Comparison of ENCODE assay signal across 11 cellular contexts in genomic region chr12:79844693-79845092, GRCh38.
DNase-seq lines count a peak whose midpoint lies in the region; ATAC-seq and TF ChIP-seq lines count a peak whose summit lies in the region.
"Had no signal": no experiment of that assay in that cellular context is flagged by ENCODE, and none has a peak within 500 bp of the region (broad histone marks: within the 10 kb centered on the region; RNA-seq: fewer than 3 reads in every experiment).

No MANE protein-coding gene starts in this region.

- H3K27ac ChIP-seq in CD4-positive, CD25-positive, alpha-beta regulatory T cell (ENCODE audit: insufficient read depth, low read length, poor library complexity, severe bottlenecking): no peak overlapping the region
- H3K27ac ChIP-seq in HUES48 (ENCODE audit: low read depth, low read length) (peak overlapping the region; percentile 63), brain microvascular endothelial cell (peak overlapping the region; percentile 14), esophagus muscularis mucosa (replicated peaks in 1 of 4) (no peak overlapping the region)

- ATAC-seq in CD4-positive, CD25-positive, alpha-beta regulatory T cell (ENCODE audit: low read depth in 2 of 2): no peak
- ATAC-seq in GM18505 (IDR thresholded peaks at IDR 0.05; ENCODE audit: unreplicated experiment) (no peak), GM18519 (IDR thresholded peaks at IDR 0.05; ENCODE audit: low FRiP score, unreplicated experiment) (no peak)
- ATAC-seq: sciatic nerve had no signal

- peaks cover 45% of the 10 kb centered on the region for H3K4me1 ChIP-seq in CD4-positive, CD25-positive, alpha-beta regulatory T cell (ENCODE audit: control insufficient read depth, insufficient read depth, low read length, poor library complexity, severe bottlenecking)
- H3K4me1 ChIP-seq in HUES48 (ENCODE audit: control insufficient read depth, insufficient read depth, low read length): peaks cover 25% of the 10 kb centered on the region
- peaks cover 50 to 85% (median 82%) of the 10 kb centered on the region in 4 donors for H3K4me1 ChIP-seq in esophagus muscularis mucosa

- no peaks in the 10 kb centered on the region for H3K27me3 Mint-ChIP-seq in CD4-positive, CD25-positive, alpha-beta regulatory T cell
- H3K27me3 Mint-ChIP-seq: activated CD4-positive, alpha-beta memory T cell treated with anti-CD3 and anti-CD28 coated beads, Interleukin-2, amount 10 ng/mL, durations not matched to agents 7 days and 5 days had no signal

- H3K4me3 ChIP-seq in CD4-positive, CD25-positive, alpha-beta regulatory T cell (ENCODE audit: low read depth, low read length): no peak overlapping the region
- H3K4me3 ChIP-seq in HUES48 (ENCODE audit: low read depth, low read length): no peak overlapping the region
- H3K4me3 ChIP-seq in brain microvascular endothelial cell (ENCODE audit: low read depth, low read length): no peak overlapping the region
- no peak overlapping the region for H3K4me3 ChIP-seq in kidney epithelial cell (ENCODE audit: low read depth, low read length)
- no peak overlapping the region for H3K4me3 ChIP-seq in esophagus muscularis mucosa

- no peak for TF ChIP-seq CTCF in brain microvascular endothelial cell (IDR thresholded peaks at IDR 0.05; ENCODE audit: low read depth, low read length, missing control alignments)
- TF ChIP-seq CTCF in kidney epithelial cell (IDR thresholded peaks at IDR 0.05; ENCODE audit: insufficient read depth, low read length, poor library complexity, severe bottlenecking): no peak
- TF ChIP-seq CTCF in esophagus muscularis mucosa (IDR thresholded peaks at IDR 0.05): no peak

- peaks cover 48% of the 10 kb centered on the region for H3K36me3 Mint-ChIP-seq in CD4-positive, CD25-positive, alpha-beta regulatory T cell

- DNase-seq in CD4-positive, CD25-positive, alpha-beta regulatory T cell: no peak
- DNase-seq in brain microvascular endothelial cell (peak; percentile 72), kidney epithelial cell (ENCODE audit: low read depth) (peak; percentile 69), esophagus muscularis mucosa (ENCODE audit: extremely low spot score) (no peak), hypothalamus (lab: John Stamatoyannopoulos, UW) (no peak)
- DNase-seq: activated CD4-positive, alpha-beta memory T cell treated with anti-CD3 and anti-CD28 coated beads, Interleukin-2, amount 10 ng/mL, durations not matched to agents 7 days and 5 days; DND-41 had no signal

- TF ChIP-seq EP300 in esophagus muscularis mucosa (IDR thresholded peaks at IDR 0.05): no peak

- peaks cover 34% of the 10 kb centered on the region for H3K36me3 ChIP-seq in CD4-positive, CD25-positive, alpha-beta regulatory T cell (ENCODE audit: control insufficient read depth, insufficient read depth, low read length)
- peaks cover 18% of the 10 kb centered on the region for H3K36me3 ChIP-seq in HUES48 (ENCODE audit: control insufficient read depth, insufficient read depth, low read length)
- H3K36me3 ChIP-seq in brain microvascular endothelial cell (replicated peaks): no peaks in the 10 kb centered on the region
- no peaks in the 10 kb centered on the region for H3K36me3 ChIP-seq in kidney epithelial cell (ENCODE audit: control insufficient read depth, insufficient read depth, low read length)
- peaks cover 0 to 28% (median 21%) of the 10 kb centered on the region in 4 donors for H3K36me3 ChIP-seq in esophagus muscularis mucosa

- no peaks in the 10 kb centered on the region for H3K27me3 ChIP-seq in CD4-positive, CD25-positive, alpha-beta regulatory T cell (ENCODE audit: control insufficient read depth, insufficient read depth, low read length)
- H3K27me3 ChIP-seq in HUES48 (ENCODE audit: control insufficient read depth, insufficient read depth, low read length) (no peaks in the 10 kb centered on the region), brain microvascular endothelial cell (replicated peaks) (no peaks in the 10 kb centered on the region), kidney epithelial cell (ENCODE audit: control insufficient read depth, insufficient read depth, low read length) (no peaks in the 10 kb centered on the region), esophagus muscularis mucosa (no peaks in the 10 kb centered on the region)

- H3K4me3 Mint-ChIP-seq in CD4-positive, CD25-positive, alpha-beta regulatory T cell: no peak overlapping the region
- H3K4me3 Mint-ChIP-seq: activated CD4-positive, alpha-beta memory T cell treated with anti-CD3 and anti-CD28 coated beads, Interleukin-2, amount 10 ng/mL, durations not matched to agents 7 days and 5 days had no signal

- H3K9me3 ChIP-seq in CD4-positive, CD25-positive, alpha-beta regulatory T cell (ENCODE audit: control insufficient read depth in 2 of 2, low read length in 2 of 2): peaks cover 2 to 5% of the 10 kb centered on the region in 2 experiments
- peaks cover 9% of the 10 kb centered on the region; the same call in 1 of the 2 replicates for H3K9me3 ChIP-seq in HUES48 (ENCODE audit: control insufficient read depth, insufficient read depth, low read length)
- no peaks in the 10 kb centered on the region for H3K9me3 ChIP-seq in esophagus muscularis mucosa

- no peak for TF ChIP-seq POLR2A in GM18505 (IDR thresholded peaks at IDR 0.05; ENCODE audit: borderline replicate concordance, extremely low read depth, insufficient read depth, insufficient read length)
- no peak for TF ChIP-seq POLR2A in esophagus muscularis mucosa (IDR thresholded peaks at IDR 0.05; ENCODE audit: low read depth)

- intact Hi-C loops in esophagus muscularis mucosa (cut with DNase I): no loop called here

- in situ Hi-C loops in brain microvascular endothelial cell (cut with HindIII; ENCODE audit: low pct_ligation_motif_present, low sequenced_read_pairs): no loop called here

- H3K9me3 Mint-ChIP-seq in CD4-positive, CD25-positive, alpha-beta regulatory T cell: peaks cover 0 to 11% (median 3%) of the 10 kb centered on the region in 7 donors

- H3K27ac Mint-ChIP-seq in CD4-positive, CD25-positive, alpha-beta regulatory T cell: peak overlapping the region in 2 of 3 donors; percentile 11 to 74
- H3K27ac Mint-ChIP-seq: activated CD4-positive, alpha-beta memory T cell treated with anti-CD3 and anti-CD28 coated beads, Interleukin-2, amount 10 ng/mL, durations not matched to agents 7 days and 5 days had no signal

- no peak overlapping the region for H3K9ac ChIP-seq in HUES48 (ENCODE audit: low read depth, low read length)

- peaks cover 50 to 66% (median 55%) of the 10 kb centered on the region in 4 donors for H3K4me1 Mint-ChIP-seq in CD4-positive, CD25-positive, alpha-beta regulatory T cell

Comparison
In these comparisons a context has a peak if more than half of its experiments do, and no peak if none do; other contexts are left out.
1. DNase-seq: peak in brain microvascular endothelial cell (single experiment) and kidney epithelial cell (single experiment); none in CD4-positive, CD25-positive, alpha-beta regulatory T cell (0 of 3), esophagus muscularis mucosa (single experiment) and hypothalamus (0 of 51).
2. H3K27ac ChIP-seq: peak in HUES48 (single experiment) and brain microvascular endothelial cell (single experiment); none in CD4-positive, CD25-positive, alpha-beta regulatory T cell (single experiment) and esophagus muscularis mucosa (0 of 4).